Comparison of ENCODE assay signal across 22 cellular contexts in the genomic region with DNA sequence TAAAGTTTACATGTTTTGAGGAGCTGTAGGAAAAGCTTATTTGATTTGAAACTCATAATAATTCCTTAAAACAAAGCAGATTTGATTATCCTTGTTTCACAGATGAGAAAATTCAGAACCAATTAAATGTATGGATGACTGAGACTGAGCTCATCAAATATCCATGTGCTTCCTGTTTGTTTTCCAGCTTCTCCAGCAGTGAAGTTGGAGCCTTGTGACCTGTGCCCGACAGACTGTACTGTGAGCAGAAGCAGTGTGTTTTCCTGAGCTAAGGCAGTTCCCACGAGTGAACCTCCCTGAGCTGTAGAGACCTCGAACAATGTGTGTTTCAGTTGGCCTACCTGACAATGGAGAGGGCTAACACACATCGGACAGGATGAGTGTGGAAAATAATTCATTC.
DNase-seq lines count a peak whose midpoint lies in the region; ATAC-seq, FAIRE-seq and TF ChIP-seq lines count a peak whose summit lies in the region.
"Had no signal": no experiment of that assay in that cellular context is flagged by ENCODE, and none has a peak within 500 bp of the region (broad histone marks: within the 10 kb centered on the region; RNA-seq: fewer than 3 reads in every experiment).

No MANE protein-coding gene starts in this region.

- H4K20me1 ChIP-seq in endothelial cell of umbilical vein (replicated peaks; ENCODE audit: control insufficient read depth, extremely low read depth, insufficient read depth, low read length), result no peaks in the 10 kb centered on the region

- CTCF ChIA-PET in endothelial cell of umbilical vein (lab: Charles Lee), result no interaction called here

- TF ChIP-seq CTCF in endothelial cell of umbilical vein (IDR thresholded peaks at IDR 0.05; ENCODE audit: extremely low read depth in 1 of 2, insufficient read depth in 1 of 2, low read depth in 1 of 2, low read length in 2 of 2), result no peak

- BruUV-seq in endothelial cell of umbilical vein (replicated peaks; lab: Mats Ljungman, UMichigan), result no TSS peak

- no peak overlapping the region for H3K23ac ChIP-seq in neuronal stem cell (ENCODE audit: low read depth, low read length, poor library complexity)

- H3K9me3 ChIP-seq in endothelial cell of umbilical vein (replicated peaks; ENCODE audit: control insufficient read depth, insufficient read depth, low read length), result no peaks in the 10 kb centered on the region
- no peaks in the 10 kb centered on the region for H3K9me3 ChIP-seq in neuronal stem cell (replicated peaks in 1 of 2; ENCODE audit: control insufficient read depth in 2 of 2, insufficient read depth in 1 of 2, low read depth in 1 of 2, low read length in 2 of 2)

- H3K9me1 ChIP-seq in endothelial cell of umbilical vein (replicated peaks; ENCODE audit: control insufficient read depth, extremely low read depth, insufficient read depth, low read length), result no peaks in the 10 kb centered on the region

- H2BK15ac ChIP-seq in neuronal stem cell (ENCODE audit: low read length), result no peak overlapping the region

- H2AFZ ChIP-seq in endothelial cell of umbilical vein (ENCODE audit: low read depth, low read length) (peak overlapping the region; percentile 56), neuronal stem cell (ENCODE audit: low read length) (peak overlapping the region; percentile 52)

- H2AK5ac ChIP-seq in neuronal stem cell (ENCODE audit: low read depth, low read length), result no peak overlapping the region

- H3K79me1 ChIP-seq in neuronal stem cell (ENCODE audit: low read depth, low read length), result no peaks in the 10 kb centered on the region

- dilution Hi-C loops in endothelial cell of umbilical vein (cut with MboI; ENCODE audit: extremely low pct_ligation_motif_present, low sequenced_read_pairs), result no loop called here

- H3K36me3 ChIP-seq in endothelial cell of umbilical vein (ENCODE audit: control insufficient read depth in 2 of 2, extremely low read depth in 1 of 2, insufficient read depth in 2 of 2, low read length in 2 of 2) (no peaks in the 10 kb centered on the region), neuronal stem cell (replicated peaks in 1 of 2; ENCODE audit: control insufficient read depth in 2 of 2, insufficient read depth in 2 of 2, low read length in 2 of 2) (no peaks in the 10 kb centered on the region)

- H3K4me3 ChIP-seq in endothelial cell of umbilical vein (replicated peaks in 1 of 3; ENCODE audit: insufficient read depth in 1 of 3, low read depth in 1 of 3, low read length in 3 of 3) (no peak overlapping the region), neuronal stem cell (ENCODE audit: low read length in 2 of 2) (no peak overlapping the region)
- H3K4me3 ChIP-seq: SK-N-MC had no signal

- H2BK5ac ChIP-seq in neuronal stem cell (ENCODE audit: low read length), result no peak overlapping the region

- no peak overlapping the region for H4K8ac ChIP-seq in neuronal stem cell (ENCODE audit: low read depth, low read length)

- POLR2A ChIA-PET in endothelial cell of umbilical vein (lab: Charles Lee), result no interaction called here

- H3K14ac ChIP-seq in neuronal stem cell (ENCODE audit: low read length), result no peak overlapping the region

- ATAC-seq in HG03095 (IDR thresholded peaks at IDR 0.05; ENCODE audit: unreplicated experiment) (no peak), HG03378 (IDR thresholded peaks at IDR 0.05; ENCODE audit: unreplicated experiment) (no peak)
- ATAC-seq: HCT116, Panc1, Right ventricle myocardium inferior had no signal

- FAIRE-seq in endothelial cell of umbilical vein (lab: Jason Lieb, UNC), result no peak
- FAIRE-seq: G401.6, GM12891, GM19239 had no signal

- H3K4me1 ChIP-seq in endothelial cell of umbilical vein (ENCODE audit: control insufficient read depth, extremely low read depth, insufficient read depth, low read length), result no peaks in the 10 kb centered on the region
- peaks cover 0 to 4% of the 10 kb centered on the region in 2 donors for H3K4me1 ChIP-seq in neuronal stem cell (ENCODE audit: control insufficient read depth in 2 of 2, insufficient read depth in 1 of 2, low read depth in 1 of 2, low read length in 2 of 2)

- WGBS in neuronal stem cell (ENCODE audit: extremely low coverage in 2 of 2, insufficient read length in 2 of 2, insufficient replicate concordance in 1 of 2), 2 donors, result no CpG with 5 or more reads among the region's 4 CpGs

- H3K9ac ChIP-seq in endothelial cell of umbilical vein (replicated peaks; ENCODE audit: extremely low read depth, insufficient read depth, low read length) (no peak overlapping the region), neuronal stem cell (ENCODE audit: low read depth, low read length, poor library complexity) (no peak overlapping the region)
- H3K9ac ChIP-seq: KMS-11 had no signal

- no peak overlapping the region for H3K18ac ChIP-seq in neuronal stem cell (ENCODE audit: low read length)

- no peak overlapping the region for H4K91ac ChIP-seq in neuronal stem cell (ENCODE audit: low read depth, low read length, poor library complexity)

- H3K79me2 ChIP-seq in endothelial cell of umbilical vein (ENCODE audit: control insufficient read depth, insufficient read depth, low read length), result no peaks in the 10 kb centered on the region

- H2BK12ac ChIP-seq in neuronal stem cell (ENCODE audit: low read length), result no peak overlapping the region

- H3K27me3 ChIP-seq in endothelial cell of umbilical vein (ENCODE audit: control insufficient read depth in 2 of 2, insufficient read depth in 2 of 2, low read length in 2 of 2), result no peaks in the 10 kb centered on the region
- no peaks in the 10 kb centered on the region for H3K27me3 ChIP-seq in neuronal stem cell (ENCODE audit: control insufficient read depth in 3 of 3, insufficient read depth in 3 of 3, low read depth in 1 of 3, low read length in 3 of 3)

- DNase-seq in EL (peak; percentile 7), NCI-H69 (lab: John Stamatoyannopoulos, UW) (peak; percentile 47), endothelial cell of umbilical vein (ENCODE audit: low read depth, low spot score) (peak; percentile 1), neuronal stem cell (ENCODE audit: low spot score) (no peak), NCI-H1417 treated with DMSO at 0.1 percent for 48 hours (lab: John Stamatoyannopoulos, UW) (no peak)
- DNase-seq: CD4-positive, alpha-beta T cell; DMS153; NCI-H1092; NCI-H1694; NCI-H446 treated with DMSO at 0.1 percent for 48 hours; NCI-H774 had no signal

- intact Hi-C loops in endothelial cell of umbilical vein (cut with micrococcal nuclease), result no loop called here

- H3K4me2 ChIP-seq in endothelial cell of umbilical vein (ENCODE audit: insufficient read depth, low read length) (no peak overlapping the region), neuronal stem cell (ENCODE audit: insufficient read depth, low read length, poor library complexity, severe bottlenecking) (no peak overlapping the region)
- H3K4me2 ChIP-seq: KMS-11 had no signal

- no peak for TF ChIP-seq POLR2A in endothelial cell of umbilical vein (IDR thresholded peaks at IDR 0.05; ENCODE audit: low read depth, low read length)

- H3K4ac ChIP-seq in neuronal stem cell (ENCODE audit: low read length), result no peak overlapping the region

- no peak overlapping the region for H2BK120ac ChIP-seq in neuronal stem cell (ENCODE audit: low read depth, low read length)

- H3K27ac ChIP-seq in endothelial cell of umbilical vein (ENCODE audit: insufficient read depth, low read depth, low read length) (no peak overlapping the region), neuronal stem cell (replicated peaks; ENCODE audit: low read length) (no peak overlapping the region)
- H3K27ac ChIP-seq: HL-60, KMS-11, SK-N-MC had no signal

TF ChIP-seq in endothelial cell of umbilical vein, 7 proteins besides CTCF, POLR2A, EP300 and RAD21:
- no peak for TF ChIP-seq MYC (IDR thresholded peaks at IDR 0.05; ENCODE audit: low read depth, low read length)
- no peak for TF ChIP-seq FOS (IDR thresholded peaks at IDR 0.05; ENCODE audit: borderline replicate concordance, insufficient read depth, low read length)
- no peak for TF ChIP-seq GATA2 (IDR thresholded peaks at IDR 0.05; ENCODE audit: insufficient read depth, insufficient read length, low read depth, low read length)
- TF ChIP-seq POLR2AphosphoS5 (IDR thresholded peaks at IDR 0.05; ENCODE audit: insufficient read depth, low read depth, low read length), result no peak
- no peak for TF ChIP-seq JUN (IDR thresholded peaks at IDR 0.05; ENCODE audit: borderline replicate concordance, insufficient read depth, insufficient read length, low read depth)
- TF ChIP-seq EZH2 (IDR thresholded peaks at IDR 0.05; ENCODE audit: borderline replicate concordance, low read depth, low read length, severe bottlenecking), result no peak
- TF ChIP-seq, protein P1, sequence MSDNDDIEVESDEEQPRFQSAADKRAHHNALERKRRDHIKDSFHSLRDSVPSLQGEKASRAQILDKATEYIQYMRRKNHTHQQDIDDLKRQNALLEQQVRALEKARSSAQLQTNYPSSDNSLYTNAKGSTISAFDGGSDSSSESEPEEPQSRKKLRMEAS (IDR thresholded peaks at IDR 0.05; ENCODE audit: insufficient read depth, insufficient read length), result no peak

Comparison
In these comparisons a context has a peak if more than half of its experiments do, and no peak if none do; other contexts are left out.
1. DNase-seq: peak in EL (single experiment), NCI-H69 (single experiment) and endothelial cell of umbilical vein (single experiment); none in neuronal stem cell (single experiment) and NCI-H1417 treated with DMSO at 0.1 percent for 48 hours (single experiment).